Comparison of ENCODE assay signal across 28 cellular contexts in genomic region chr12:86081798-86082197, GRCh38.
"Had no signal": no experiment of that assay in that cellular context is flagged by ENCODE, and none has a peak within 500 bp of the region (broad histone marks: within the 10 kb centered on the region; RNA-seq: fewer than 3 reads in every experiment).

No MANE protein-coding gene starts in this region.

- ATAC-seq: activated CD4-positive, alpha-beta T cell treated with anti-CD3 and anti-CD28 coated beads for 36 hours; activated T-helper 17 cell treated with anti-CD3 and anti-CD28 coated beads, Interleukin-2, amount 50 U/mL, for 72 hours; K562; T-cell had no signal

- H3K9me3 ChIP-seq: Peyer's patch had no signal

- H3K36me3 ChIP-seq: brain microvascular endothelial cell, Peyer's patch had no signal

- DNase-seq: activated CD4-positive, alpha-beta memory T cell treated with anti-CD3 and anti-CD28 coated beads, Interleukin-2, amount 10 ng/mL, durations not matched to agents 7 days and 5 days; activated CD4-positive, alpha-beta T cell treated with anti-CD3 and anti-CD28 coated beads for 36 hours; activated CD4-positive, alpha-beta T cell treated with anti-CD3 and anti-CD28 coated beads, Interleukin-2, amount 50 U/mL, for 1 hour; activated CD4-positive, CD25-positive, alpha-beta regulatory T cell; activated gamma-delta T cell; activated naive CD4-positive, alpha-beta T cell treated with anti-CD3 and anti-CD28 coated beads, Interleukin-2, amount 50 U/mL, for 16 hours; activated naive CD8-positive, alpha-beta T cell treated with anti-CD3 and anti-CD28 coated beads, Interleukin-2, amount 10 ng/mL, durations not matched to agents 7 days and 5 days; activated T-cell treated with anti-CD3 and anti-CD28 coated beads for 4 hours; activated T-cell treated with anti-CD3 and anti-CD28 coated beads, Interleukin-2, amount 50 U/mL, for 48 hours; aorta; brain microvascular endothelial cell; cerebellar nuclear complex; Karpas-422; MM.1S; NCI-H1105; NCI-H1436; NCI-H1694 treated with DMSO at 0.1 percent for 48 hours; NCI-H2029 treated with DMSO at 0.1 percent for 48 hours; NCI-H345; NCI-H510A treated with DMSO at 0.1 percent for 48 hours; Peyer's patch; SHP77 treated with DMSO at 0.1 percent for 48 hours; T-cell; T-helper 2 cell; T1000 had no signal

- H3K27ac ChIP-seq: brain microvascular endothelial cell, Peyer's patch, VCaP had no signal

- H3K27me3 ChIP-seq: brain microvascular endothelial cell, Peyer's patch had no signal

- H3K4me1 ChIP-seq: Peyer's patch had no signal

- H3K4me3 ChIP-seq: K562, Peyer's patch had no signal
